In genomic region chr11:113771964-113772363, GRCh38 we compare ENCODE assay signal across 13 cellular contexts. TPM values are rescaled to one million over a fixed set of nuclear protein-coding genes. Genes with fewer than 3 reads are reported as not detected.
A peak's percentile ranks its signal among the peaks of the same experiment; 100 is the strongest.
DNase-seq lines count a peak whose midpoint lies in the region; ATAC-seq and TF ChIP-seq lines count a peak whose summit lies in the region.
"Had no signal": no experiment of that assay in that cellular context is flagged by ENCODE, and none has a peak within 500 bp of the region (broad histone marks: within the 10 kb centered on the region; RNA-seq: fewer than 3 reads in every experiment).

No MANE protein-coding gene starts in this region.

- peak overlapping the region; percentile 77 for H3K4me3 ChIP-seq in DOHH2 (ENCODE audit: low read length)
- H3K4me3 ChIP-seq in MG63, result peak overlapping the region; percentile 95
- H3K4me3 ChIP-seq in breast epithelium, result peak overlapping the region in 2 of 3 donors; percentile 78 to 86
- H3K4me3 ChIP-seq in neuron (ENCODE audit: low read length), result peak overlapping the region; percentile 35

- no peak overlapping the region for H2AFZ ChIP-seq in neuron (ENCODE audit: low read depth, low read length)

- no peak for TF ChIP-seq POLR2A in breast epithelium (IDR thresholded peaks at IDR 0.05)

- H3K79me2 ChIP-seq in DOHH2 (ENCODE audit: control insufficient read depth, low read length), result peaks cover 45% of the 10 kb centered on the region

- peak overlapping the region; percentile 67 for H3K4me2 ChIP-seq in DOHH2 (ENCODE audit: low read length)

- H3K27ac ChIP-seq in DOHH2 (ENCODE audit: low read depth, low read length) (no peak overlapping the region), breast epithelium (no peak overlapping the region)
- H3K27ac ChIP-seq: epithelial cell of prostate had no signal

- ATAC-seq in HG02981 (IDR thresholded peaks at IDR 0.05; ENCODE audit: unreplicated experiment), result no peak

- intact Hi-C loops in breast epithelium (cut with DNase I; ENCODE audit: low total_unique reads), result no loop called here

- no peaks in the 10 kb centered on the region for H4K20me1 ChIP-seq in DOHH2 (ENCODE audit: control insufficient read depth, insufficient read depth, low read depth, low read length)

- DNase-seq in MG63, result no peak
- no peak for DNase-seq in breast epithelium (ENCODE audit: low spot score in 2 of 2)
- DNase-seq in iPS-NIHi7 (ENCODE audit: extremely low spot score), result no peak
- no peak for DNase-seq in GDM1 (lab: John Stamatoyannopoulos, UW)
- no peak for DNase-seq in DMS53 (lab: John Stamatoyannopoulos, UW)
- DNase-seq: NCI-H146, OCI-M1, retina had no signal

- no peaks in the 10 kb centered on the region for H3F3A ChIP-seq in DOHH2 (ENCODE audit: control insufficient read depth, insufficient read depth)

- no peaks in the 10 kb centered on the region for H3K9me2 ChIP-seq in DOHH2 (replicated peaks; ENCODE audit: control insufficient read depth, low read length)

- H3K27me3 ChIP-seq in DOHH2 (ENCODE audit: control insufficient read depth, low read length) (no peaks in the 10 kb centered on the region), MG63 (peaks cover 6% of the 10 kb centered on the region), breast epithelium (no peaks in the 10 kb centered on the region), neuron (ENCODE audit: insufficient read depth, low read length) (no peaks in the 10 kb centered on the region)

- peaks cover 16% of the 10 kb centered on the region for H3K4me1 ChIP-seq in DOHH2 (ENCODE audit: control insufficient read depth, low read length)
- H3K4me1 ChIP-seq in breast epithelium, result no peaks in the 10 kb centered on the region
- H3K4me1 ChIP-seq in neuron (ENCODE audit: insufficient read depth, low read length), result peaks cover 8% of the 10 kb centered on the region

- peaks cover 32% of the 10 kb centered on the region for H3K36me3 ChIP-seq in DOHH2 (ENCODE audit: control insufficient read depth, low read length)
- peaks cover 25% of the 10 kb centered on the region for H3K36me3 ChIP-seq in MG63
- no peaks in the 10 kb centered on the region for H3K36me3 ChIP-seq in breast epithelium
- H3K36me3 ChIP-seq in neuron (ENCODE audit: insufficient read depth, low read length), result peaks cover 33% of the 10 kb centered on the region

- H3K9me3 ChIP-seq in DOHH2 (ENCODE audit: control insufficient read depth, insufficient read depth, low read length) (no peaks in the 10 kb centered on the region), MG63 (no peaks in the 10 kb centered on the region), breast epithelium (no peaks in the 10 kb centered on the region), neuron (ENCODE audit: low read length) (peaks cover 3% of the 10 kb centered on the region)

- TF ChIP-seq CTCF in DOHH2 (IDR thresholded peaks at IDR 0.05; ENCODE audit: low read depth, low read length, poor library complexity, severe bottlenecking), result no peak
- no peak for TF ChIP-seq CTCF in breast epithelium (IDR thresholded peaks at IDR 0.05)

RNA-seq across cellular contexts. Expression of gene ZW10, which starts 1.5 kb away (rescaled TPM):
- 22.2 and 23.4 TPM in 2 replicates for total RNA-seq in MG63 (2014; rRNA removed; shearing (Covaris generic); ENCODE audit: low replicate concordance)
- total RNA-seq in breast epithelium, result 10 to 100 TPM; 11.5 to 20.8 (median 18.7) TPM

RNA-seq across cellular contexts. Expression of gene CLDN25, which starts 7.6 kb away (rescaled TPM):
- not detected in 2 replicates for total RNA-seq in MG63 (2014; rRNA removed; shearing (Covaris generic); ENCODE audit: low replicate concordance)
- not detected for total RNA-seq in breast epithelium
- total RNA-seq: H4 had no signal

Comparison
In these comparisons a context has a peak if more than half of its experiments do, and no peak if none do; other contexts are left out.
1. H3K4me3 ChIP-seq: peak in every context shown above with its lines; median percentile 95 in MG63; 82 in breast epithelium; 77 in DOHH2; 35 in neuron.